ENCODE assay signal across 22 cellular contexts in the genomic region with DNA sequence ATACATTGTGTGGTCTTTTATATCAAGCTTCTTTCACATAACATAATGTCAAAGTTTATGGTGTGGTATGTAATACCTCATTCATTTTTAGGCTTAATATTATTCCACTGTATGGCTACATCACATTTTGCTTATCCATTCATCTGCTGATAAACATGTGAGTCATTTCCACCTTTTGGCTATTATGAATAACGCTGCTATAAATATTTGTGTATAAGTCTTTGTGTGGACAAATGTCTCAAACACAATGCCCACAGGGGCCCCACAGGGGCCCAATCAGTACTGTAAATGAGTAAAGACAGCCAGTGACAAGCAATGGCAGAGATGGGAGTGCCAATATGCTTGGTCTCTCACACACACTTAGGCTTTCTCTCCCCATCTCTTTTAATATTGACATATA. TPM values are rescaled to one million over a fixed set of nuclear protein-coding genes. Genes with fewer than 3 reads are reported as not detected.
DNase-seq lines count a peak whose midpoint lies in the region; ATAC-seq, FAIRE-seq and TF ChIP-seq lines count a peak whose summit lies in the region.
"Had no signal": no experiment of that assay in that cellular context is flagged by ENCODE, and none has a peak within 500 bp of the region (broad histone marks: within the 10 kb centered on the region; RNA-seq: fewer than 3 reads in every experiment).

No MANE protein-coding gene starts in this region.

- no peak overlapping the region for H3K4me2 ChIP-seq in K562 (ENCODE audit: insufficient read depth, low read length)

- H3K79me2 ChIP-seq in K562 (ENCODE audit: control insufficient read depth, insufficient read depth, low read length), result no peaks in the 10 kb centered on the region

- no peak for TF ChIP-seq EP300 in K562 (IDR thresholded peaks at IDR 0.05; ENCODE audit: low read length)

- no peak for TF ChIP-seq RAD21 in K562 (CRISPR knock-in tag; conservative IDR thresholded peaks at IDR 0.05 in 1 of 2, IDR thresholded peaks at IDR 0.05 in 1 of 2)

- in situ Hi-C loops in K562 (cut with MboI), result no loop called here

- POLR2A ChIA-PET in K562 (lab: Yijun Ruan, JAX), result no interaction called here

- no peak overlapping the region for H2AFZ ChIP-seq in K562 (ENCODE audit: low read depth, low read length)

- BruUV-seq in K562 (replicated peaks; lab: Mats Ljungman, UMichigan), result no TSS peak

- CTCF ChIA-PET in K562 (lab: Yijun Ruan, JAX; ENCODE audit: low intra/inter-chr PET ratio), result no interaction called here

- ATAC-seq in K562 (no peak), HG02970 (IDR thresholded peaks at IDR 0.05; ENCODE audit: low FRiP score, unreplicated experiment) (no peak), HG02884 (IDR thresholded peaks at IDR 0.05; ENCODE audit: unreplicated experiment) (no peak)
- ATAC-seq: left ventricle myocardium superior had no signal

- intact Hi-C loops in K562 (cut with micrococcal nuclease), result loop anchor here (10.0 kb wide), 1 partner anchor 332 kb away; a partner anchor contains a TSS

- H4K20me1 ChIP-seq in K562 (replicated peaks; ENCODE audit: control insufficient read depth, insufficient read depth, low read length), result no peaks in the 10 kb centered on the region

- no peaks in the 10 kb centered on the region for H3K9me1 ChIP-seq in K562 (ENCODE audit: control insufficient read depth, insufficient read depth, low read length)

- TF ChIP-seq POLR2A in K562 (conservative IDR thresholded peaks at IDR 0.05), result no peak

- 0% methylated on average over 1 of the region's 1 CpG for WGBS in K562 (ENCODE audit: insufficient coverage, low coverage, missing lambda C conversion rate)

- H3K4me3 ChIP-seq in K562, result no peak overlapping the region
- no peak overlapping the region for H3K4me3 ChIP-seq in SJCRH30
- H3K4me3 ChIP-seq: prostate gland, thoracic aorta had no signal

- peaks cover 30% of the 10 kb centered on the region; the same call in 1 of the 3 replicates for H3K36me3 ChIP-seq in K562 (ENCODE audit: control insufficient read depth, insufficient read depth, low read length)
- peaks cover 17% of the 10 kb centered on the region for H3K36me3 ChIP-seq in SJCRH30
- H3K36me3 ChIP-seq: prostate gland, thoracic aorta had no signal

- no peak overlapping the region for H3K27ac ChIP-seq in K562 (ENCODE audit: extremely low read depth, low read depth, low read length)
- H3K27ac ChIP-seq in SJCRH30, result no peak overlapping the region
- H3K27ac ChIP-seq: prostate gland, thoracic aorta had no signal

- no peaks in the 10 kb centered on the region for H3K4me1 ChIP-seq in K562 (replicated peaks in 1 of 2; ENCODE audit: control insufficient read depth in 2 of 2, insufficient read depth in 2 of 2, low read length in 2 of 2)
- H3K4me1 ChIP-seq in SJCRH30, result no peaks in the 10 kb centered on the region
- H3K4me1 ChIP-seq: prostate gland had no signal

- H3K9me3 ChIP-seq in K562 (replicated peaks; ENCODE audit: control insufficient read depth, insufficient read depth, low read depth, low read length) (no peaks in the 10 kb centered on the region), SJCRH30 (replicated peaks) (no peaks in the 10 kb centered on the region)
- H3K9me3 ChIP-seq: prostate gland, thoracic aorta had no signal

- FAIRE-seq in K562 (lab: Jason Lieb, UNC), result no peak
- FAIRE-seq: colon, small intestine had no signal

- no peak overlapping the region for H3K9ac ChIP-seq in K562 (ENCODE audit: insufficient read depth in 1 of 2, low read depth in 2 of 2, low read length in 2 of 2)

- H3K27me3 ChIP-seq in K562 (ENCODE audit: control insufficient read depth in 2 of 2, insufficient read depth in 2 of 2, low read length in 2 of 2) (no peaks in the 10 kb centered on the region), SJCRH30 (no peaks in the 10 kb centered on the region)

- DNase-seq in EL, result peak; percentile 15
- peak; percentile 6 for DNase-seq in LHCN-M2 (ENCODE audit: low read depth)
- no peak for DNase-seq in K562 (ENCODE audit: extremely low read depth in 1 of 4, low spot score in 3 of 4)
- peak; percentile 80 for DNase-seq in glomerular endothelial cell (ENCODE audit: extremely low read depth, low read depth, low spot score)
- no peak for DNase-seq in SJCRH30
- DNase-seq in hepatic stellate cell (ENCODE audit: low spot score), result no peak
- DNase-seq: activated CD4-positive, alpha-beta T cell treated with anti-CD3 and anti-CD28 coated beads, Interleukin-2, amount 50 U/mL, for 1 hour; activated CD8-positive, alpha-beta memory T cell treated with anti-CD3 and anti-CD28 coated beads, Interleukin-2, amount 50 U/mL, for 4 hours; C1 segment of cervical spinal cord; endodermal cell; immature natural killer cell; left ventricle myocardium superior; MM.1S; NCI-H774; SHP77 treated with DMSO at 0.1 percent for 48 hours; small intestine; stimulated activated naive CD4-positive, alpha-beta T cell treated with Interleukin-2 at 50 U/mL for 16 hours had no signal

- no peak for TF ChIP-seq CTCF in K562 (IDR thresholded peaks at IDR 0.05 in 2 of 3, conservative IDR thresholded peaks at IDR 0.05 in 1 of 3; ENCODE audit: insufficient read depth in 2 of 3, low read depth in 1 of 3, low read length in 3 of 3)

TF ChIP-seq in K562, 482 proteins besides CTCF, POLR2A, EP300 and RAD21:
- TF ChIP-seq GABPA (tag; conservative IDR thresholded peaks at IDR 0.05; ENCODE audit: low read depth) (no peak), FOSL1 (tag; conservative IDR thresholded peaks at IDR 0.05) (peak; percentile 67)
- TF ChIP-seq, protein P1, sequence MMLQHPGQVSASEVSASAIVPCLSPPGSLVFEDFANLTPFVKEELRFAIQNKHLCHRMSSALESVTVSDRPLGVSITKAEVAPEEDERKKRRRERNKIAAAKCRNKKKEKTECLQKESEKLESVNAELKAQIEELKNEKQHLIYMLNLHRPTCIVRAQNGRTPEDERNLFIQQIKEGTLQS (IDR thresholded peaks at IDR 0.05), result peak; percentile 27; the same call in 1 of the 2 replicates
- TF ChIP-seq, protein P1 (CRISPR knock-in tag; conservative IDR thresholded peaks at IDR 0.05), result no peak

RNA-seq across cellular contexts. Expression of a gene that starts 54.2 kb away (rescaled TPM):
- 33.4 and 33.9 TPM in 2 replicates for total RNA-seq in LHCN-M2 (2014; rRNA removed)
- 9.8 TPM for polyA plus RNA-seq in LHCN-M2 (2012)
- 24.7 and 44.4 TPM in 2 replicates for total RNA-seq in K562 (2011; cell fraction: chromatin; rRNA removed; ENCODE audit: low replicate concordance)
- total RNA-seq in K562 (2011; cell fraction: nucleolus; rRNA removed), result 15.0 and 19.2 TPM in 2 replicates
- 16.0 and 18.6 TPM in 2 replicates for total RNA-seq in K562 (2011; cell fraction: nucleoplasm; rRNA removed)
- 24.4 and 25.0 TPM in 2 replicates for total RNA-seq in K562 (2014; rRNA removed)
- total RNA-seq in K562 (2014; rRNA removed; fragmentation: Illumina TruSeq; extraction: Trizol), result 30.6 and 32.7 TPM in 2 replicates
- 32.8 and 33.6 TPM in 2 replicates for total RNA-seq in K562 (2015; rRNA removed; fragmentation: Illumina TruSeq; extraction: Trizol)
- 21.5 and 22.8 TPM in 2 replicates for total RNA-seq in K562 (2021)
- 43.3 and 45.8 TPM in 2 replicates for polyA plus RNA-seq in K562 (2011; rRNA removed)
- polyA plus RNA-seq in K562 (2011; cell fraction: cytosol; rRNA removed), result 51.8 and 68.2 TPM in 2 replicates
- polyA plus RNA-seq in K562 (2011; cell fraction: nucleus; rRNA removed), result 28.7 and 34.2 TPM in 2 replicates
- polyA plus RNA-seq in K562 (2012), result 15.7 and 18.6 TPM in 2 replicates
- polyA plus RNA-seq in K562 (2014; fragmentation: Illumina TruSeq; extraction: Trizol), result 40.2 and 40.5 TPM in 2 replicates
- polyA plus RNA-seq in K562 (2014; fragmentation: Nextera tagmentation; extraction: Ambion mirVana), result 10 to 100 TPM; 20.6 to 26.0 TPM
- polyA plus RNA-seq in K562 (2014; rRNA removed), result 24.3 and 28.3 TPM in 2 replicates
- polyA minus RNA-seq in K562 (2011; rRNA and poly(A)+ RNA removed), result 84.1 and 103 TPM in 2 replicates
- polyA minus RNA-seq in K562 (2011; cell fraction: cytosol; rRNA and poly(A)+ RNA removed), result 26.5 and 27.2 TPM in 2 replicates
- polyA minus RNA-seq in K562 (2011; cell fraction: nucleus; rRNA and poly(A)+ RNA removed), result 28.3 and 49.8 TPM in 2 replicates
- total RNA-seq in glomerular endothelial cell, result 28.2 and 40.0 TPM in 2 replicates
- total RNA-seq in SJCRH30 (2014; rRNA removed; shearing (Covaris generic)), result 39.4 and 43.4 TPM in 2 replicates

Comparison
In these comparisons a context has a peak if more than half of its experiments do, and no peak if none do; other contexts are left out.
1. DNase-seq: peak in EL (single experiment), LHCN-M2 (single experiment) and glomerular endothelial cell (single experiment); none in K562 (0 of 4), SJCRH30 (0 of 2) and hepatic stellate cell (single experiment).